16 cellular contexts compared by ENCODE assay signal in genomic region chr16:89710709-89711564, GRCh38. TPM values are rescaled to one million over a fixed set of nuclear protein-coding genes. Genes with fewer than 3 reads are reported as not detected.
DNase-seq lines count a peak whose midpoint lies in the region; ATAC-seq and TF ChIP-seq lines count a peak whose summit lies in the region.
"Had no signal": no experiment of that assay in that cellular context is flagged by ENCODE, and none has a peak within 500 bp of the region (broad histone marks: within the 10 kb centered on the region; RNA-seq: fewer than 3 reads in every experiment).

No MANE protein-coding gene starts in this region.

- H3K36me3 Mint-ChIP-seq in activated naive CD8-positive, alpha-beta T cell treated with anti-CD3 and anti-CD28 coated beads, Interleukin-2, amount 10 ng/mL, durations not matched to agents 7 days and 5 days, result peaks cover 5% of the 10 kb centered on the region
- H3K36me3 Mint-ChIP-seq in activated naive CD8-positive, alpha-beta T cell treated with anti-CD3 and anti-CD28 coated beads for 36 hours, result peaks cover 17% of the 10 kb centered on the region
- peaks cover 7 to 23% of the 10 kb centered on the region in 2 donors for H3K36me3 Mint-ChIP-seq in CD14-positive monocyte

- peaks cover 6% of the 10 kb centered on the region for H3K36me3 ChIP-seq in iPS-15b (ENCODE audit: control insufficient read depth, insufficient read depth, low read length)
- H3K36me3 ChIP-seq in suprapubic skin, result no peaks in the 10 kb centered on the region
- H3K36me3 ChIP-seq: uterus had no signal

- peak; percentile 3 for ATAC-seq in activated naive CD8-positive, alpha-beta T cell treated with anti-CD3 and anti-CD28 coated beads, Interleukin-2, amount 10 ng/mL, durations not matched to agents 7 days and 5 days (ENCODE audit: low read depth)
- ATAC-seq in left lobe of liver, result no peak

- peak overlapping the region; percentile 16 for H3K9ac ChIP-seq in iPS-15b (ENCODE audit: low read depth, low read length)

- H3K4me1 ChIP-seq in iPS-15b (ENCODE audit: control insufficient read depth, insufficient read depth, low read length), result peaks cover 2% of the 10 kb centered on the region
- peaks cover 20% of the 10 kb centered on the region for H3K4me1 ChIP-seq in suprapubic skin
- H3K4me1 ChIP-seq: uterus had no signal

- no peaks in the 10 kb centered on the region for H3K27me3 Mint-ChIP-seq in activated naive CD8-positive, alpha-beta T cell treated with anti-CD3 and anti-CD28 coated beads, Interleukin-2, amount 10 ng/mL, durations not matched to agents 7 days and 5 days
- no peaks in the 10 kb centered on the region for H3K27me3 Mint-ChIP-seq in activated naive CD8-positive, alpha-beta T cell treated with anti-CD3 and anti-CD28 coated beads for 36 hours
- peaks cover 10 to 20% (median 16%) of the 10 kb centered on the region in 3 donors for H3K27me3 Mint-ChIP-seq in CD14-positive monocyte (ENCODE audit: low read depth in 3 of 3)
- H3K27me3 Mint-ChIP-seq: activated B cell treated with CpG ODN at 0.5 μM for 24 hours; naive thymus-derived CD4-positive, alpha-beta T cell; T-helper 17 cell had no signal

- no peak for DNase-seq in activated naive CD8-positive, alpha-beta T cell treated with anti-CD3 and anti-CD28 coated beads, Interleukin-2, amount 10 ng/mL, durations not matched to agents 7 days and 5 days
- DNase-seq in activated naive CD8-positive, alpha-beta T cell treated with anti-CD3 and anti-CD28 coated beads for 36 hours, result no peak
- DNase-seq in NCI-H69 (lab: John Stamatoyannopoulos, UW) (peak; percentile 37), suprapubic skin (ENCODE audit: low spot score in 2 of 2) (no peak), CD14-positive monocyte (ENCODE audit: low spot score) (no peak), left lobe of liver (ENCODE audit: low spot score) (no peak), GM19240 (ENCODE audit: insufficient read length, low spot score) (no peak)
- DNase-seq: DMS79, uterus had no signal

- peaks cover 1% of the 10 kb centered on the region for H3K9me3 Mint-ChIP-seq in activated naive CD8-positive, alpha-beta T cell treated with anti-CD3 and anti-CD28 coated beads, Interleukin-2, amount 10 ng/mL, durations not matched to agents 7 days and 5 days
- no peaks in the 10 kb centered on the region for H3K9me3 Mint-ChIP-seq in activated naive CD8-positive, alpha-beta T cell treated with anti-CD3 and anti-CD28 coated beads for 36 hours
- H3K9me3 Mint-ChIP-seq in CD14-positive monocyte, result peaks cover 0 to 2% (median 0%) of the 10 kb centered on the region in 7 donors
- H3K9me3 Mint-ChIP-seq: activated B cell treated with CpG ODN at 0.5 μM for 24 hours; dendritic cell treated with granulocyte-macrophage colony-stimulating factor and Interleukin-4, amounts not matched to agents 40 ng/mL and 50 ng/mL, for 4 days; naive thymus-derived CD4-positive, alpha-beta T cell had no signal

- H3K27ac ChIP-seq in suprapubic skin, result no peak overlapping the region
- H3K27ac ChIP-seq: uterus had no signal

- H3K4me3 Mint-ChIP-seq in activated naive CD8-positive, alpha-beta T cell treated with anti-CD3 and anti-CD28 coated beads, Interleukin-2, amount 10 ng/mL, durations not matched to agents 7 days and 5 days, result no peak overlapping the region
- no peak overlapping the region for H3K4me3 Mint-ChIP-seq in activated naive CD8-positive, alpha-beta T cell treated with anti-CD3 and anti-CD28 coated beads for 36 hours
- H3K4me3 Mint-ChIP-seq in CD14-positive monocyte, result no peak overlapping the region
- H3K4me3 Mint-ChIP-seq: dendritic cell treated with granulocyte-macrophage colony-stimulating factor and Interleukin-4, amounts not matched to agents 40 ng/mL and 50 ng/mL, for 4 days had no signal

- no peak for TF ChIP-seq POLR2A in suprapubic skin (IDR thresholded peaks at IDR 0.05)

- H3K27ac Mint-ChIP-seq in activated naive CD8-positive, alpha-beta T cell treated with anti-CD3 and anti-CD28 coated beads, Interleukin-2, amount 10 ng/mL, durations not matched to agents 7 days and 5 days, result no peak overlapping the region
- H3K27ac Mint-ChIP-seq in activated naive CD8-positive, alpha-beta T cell treated with anti-CD3 and anti-CD28 coated beads for 36 hours, result no peak overlapping the region
- H3K27ac Mint-ChIP-seq in CD14-positive monocyte, result no peak overlapping the region
- H3K27ac Mint-ChIP-seq: activated B cell treated with CpG ODN at 0.5 μM for 24 hours; naive thymus-derived CD4-positive, alpha-beta T cell; T-helper 17 cell had no signal

- 87% methylated on average over 45 of the region's 63 CpGs for WGBS in suprapubic skin

- TF ChIP-seq CTCF in suprapubic skin (IDR thresholded peaks at IDR 0.05) (no peak), CD14-positive monocyte (IDR thresholded peaks at IDR 0.05) (no peak)

- POLR2A ChIA-PET in activated naive CD8-positive, alpha-beta T cell treated with anti-CD3 and anti-CD28 coated beads, Interleukin-2, amount 10 ng/mL, durations not matched to agents 7 days and 5 days (lab: Charles Lee), result interaction anchor here (1.2 to 4.0 kb wide), 2 partner anchors 11 to 13 kb away, joined by 7 to 16 read pairs; no protein-coding TSS in a partner anchor

- H3K27me3 ChIP-seq in iPS-15b (ENCODE audit: control insufficient read depth, insufficient read depth, low read length) (no peaks in the 10 kb centered on the region), suprapubic skin (no peaks in the 10 kb centered on the region)
- H3K27me3 ChIP-seq: uterus had no signal

- no peak for TF ChIP-seq EP300 in suprapubic skin (IDR thresholded peaks at IDR 0.05)

- H3K4me3 ChIP-seq in iPS-15b (ENCODE audit: low read depth, low read length), result peak overlapping the region; percentile 49
- H3K4me3 ChIP-seq in suprapubic skin, result peak overlapping the region; percentile 41

- no peaks in the 10 kb centered on the region for H3K9me3 ChIP-seq in iPS-15b (ENCODE audit: control insufficient read depth, insufficient read depth, low read length)
- H3K9me3 ChIP-seq in suprapubic skin, result no peaks in the 10 kb centered on the region
- H3K9me3 ChIP-seq: heart right ventricle, stomach, uterus had no signal

- intact Hi-C loops in CD14-positive monocyte (cut with micrococcal nuclease), result no loop called here

- H3K4me1 Mint-ChIP-seq in activated naive CD8-positive, alpha-beta T cell treated with anti-CD3 and anti-CD28 coated beads, Interleukin-2, amount 10 ng/mL, durations not matched to agents 7 days and 5 days, result peaks cover 4% of the 10 kb centered on the region
- peaks cover 2% of the 10 kb centered on the region for H3K4me1 Mint-ChIP-seq in activated naive CD8-positive, alpha-beta T cell treated with anti-CD3 and anti-CD28 coated beads for 36 hours
- H3K4me1 Mint-ChIP-seq in CD14-positive monocyte, result peaks cover 11% of the 10 kb centered on the region

RNA-seq across cellular contexts. Expression of gene SPATA2L, which starts 9.4 kb away (rescaled TPM):
- 1 to 10 TPM; 7.6 to 8.0 TPM for total RNA-seq in activated naive CD8-positive, alpha-beta T cell treated with anti-CD3 and anti-CD28 coated beads, Interleukin-2, amount 10 ng/mL, durations not matched to agents 7 days and 5 days
- total RNA-seq in activated naive CD8-positive, alpha-beta T cell treated with anti-CD3 and anti-CD28 coated beads for 36 hours, result 1 to 10 TPM; 3.2 to 3.3 TPM
- total RNA-seq in suprapubic skin, result 10 to 100 TPM; 14.1 to 32.3 (median 21.5) TPM
- polyA plus RNA-seq in CD14-positive monocyte, result 10 to 100 TPM in 1 of 2 donors, 1 to 10 TPM in 1; 10.0 to 15.1 TPM
- total RNA-seq in left lobe of liver, result 13.8 TPM

RNA-seq across cellular contexts. Expression of gene VPS9D1, which starts 9.8 kb away (rescaled TPM):
- total RNA-seq in activated naive CD8-positive, alpha-beta T cell treated with anti-CD3 and anti-CD28 coated beads, Interleukin-2, amount 10 ng/mL, durations not matched to agents 7 days and 5 days, result 10 to 100 TPM; 10.3 to 12.8 TPM
- 1 to 10 TPM; 1.6 TPM for total RNA-seq in activated naive CD8-positive, alpha-beta T cell treated with anti-CD3 and anti-CD28 coated beads for 36 hours
- total RNA-seq in suprapubic skin (10 to 100 TPM in 3 of 4 donors, 1 to 10 TPM in 1; 9.1 to 13.5 (median 10.2) TPM), left lobe of liver (15.0 TPM)
- 1 to 10 TPM; 1.2 to 1.6 TPM for polyA plus RNA-seq in CD14-positive monocyte

RNA-seq across cellular contexts. Expression of gene ZNF276, which starts 10.4 kb away (rescaled TPM):
- total RNA-seq in activated naive CD8-positive, alpha-beta T cell treated with anti-CD3 and anti-CD28 coated beads, Interleukin-2, amount 10 ng/mL, durations not matched to agents 7 days and 5 days, result 100 to 1,000 TPM in 1 of 2 experiments, 10 to 100 TPM in 1; 98.0 to 107 TPM
- 10 to 100 TPM; 24.7 to 24.9 TPM for total RNA-seq in activated naive CD8-positive, alpha-beta T cell treated with anti-CD3 and anti-CD28 coated beads for 36 hours
- total RNA-seq in suprapubic skin (100 to 1,000 TPM in 1 of 4 donors, 10 to 100 TPM in 3; 39.8 to 106 (median 46.0) TPM), left lobe of liver (13.2 TPM)
- polyA plus RNA-seq in CD14-positive monocyte, result 1 to 10 TPM; 2.2 to 3.2 TPM

RNA-seq across cellular contexts. Expression of gene CDK10, which starts 24.4 kb away (rescaled TPM):
- total RNA-seq in activated naive CD8-positive, alpha-beta T cell treated with anti-CD3 and anti-CD28 coated beads, Interleukin-2, amount 10 ng/mL, durations not matched to agents 7 days and 5 days, result 100 to 1,000 TPM; 103 to 104 TPM
- total RNA-seq in activated naive CD8-positive, alpha-beta T cell treated with anti-CD3 and anti-CD28 coated beads for 36 hours, result 10 to 100 TPM; 72.9 to 77.0 TPM
- total RNA-seq in suprapubic skin (100 to 1,000 TPM in 1 of 4 donors, 10 to 100 TPM in 3; 42.8 to 118 (median 55.0) TPM), left lobe of liver (69.1 TPM)
- polyA plus RNA-seq in CD14-positive monocyte, result 10 to 100 TPM; 16.5 to 18.3 TPM

RNA-seq across cellular contexts. Expression of gene SPATA33, which starts 53.3 kb away (rescaled TPM):
- total RNA-seq in activated naive CD8-positive, alpha-beta T cell treated with anti-CD3 and anti-CD28 coated beads, Interleukin-2, amount 10 ng/mL, durations not matched to agents 7 days and 5 days, result 10 to 100 TPM in 1 of 2 experiments, 1 to 10 TPM in 1; 9.8 to 11.6 TPM
- total RNA-seq in activated naive CD8-positive, alpha-beta T cell treated with anti-CD3 and anti-CD28 coated beads for 36 hours, result 10 to 100 TPM in 1 of 2 experiments, 1 to 10 TPM in 1; 7.0 to 10.2 TPM
- 1 to 10 TPM; 3.2 to 9.7 (median 4.4) TPM for total RNA-seq in suprapubic skin
- polyA plus RNA-seq in CD14-positive monocyte, result 1 to 10 TPM; 1.4 to 1.8 TPM
- total RNA-seq in left lobe of liver, result 5.2 TPM
